23 cellular contexts compared by ENCODE assay signal in genomic region chr6:138864343-138864890, GRCh38.
"Had no signal": no experiment of that assay in that cellular context is flagged by ENCODE, and none has a peak within 500 bp of the region (broad histone marks: within the 10 kb centered on the region; RNA-seq: fewer than 3 reads in every experiment).

No MANE protein-coding gene starts in this region.

- H3K27me3 ChIP-seq: left lung, upper lobe of right lung had no signal

- H3K27ac ChIP-seq: upper lobe of right lung had no signal

- H3K4me1 Mint-ChIP-seq: activated naive CD8-positive, alpha-beta T cell treated with anti-CD3 and anti-CD28 coated beads for 36 hours had no signal

- H3K4me3 Mint-ChIP-seq: activated naive CD8-positive, alpha-beta T cell treated with anti-CD3 and anti-CD28 coated beads for 36 hours; activated T-cell treated with anti-CD3 and anti-CD28 coated beads, Interleukin-2, amount 50 U/mL, for 4 hours; endodermal cell; memory B cell; naive B cell; neural crest cell; T-helper 1 cell treated with Interleukin-12 subunit alpha and Interleukin-12 subunit beta and Interleukin-4 antibody, amounts not matched to agents 30 μg/mL and 1 μg/mL, for 36 hours; WTC11 had no signal

- H3K4me3 ChIP-seq: left lung, upper lobe of right lung had no signal

- H3K27me3 Mint-ChIP-seq: memory B cell had no signal

- H3K36me3 ChIP-seq: left lung, upper lobe of right lung had no signal

- ATAC-seq: activated T-cell treated with anti-CD3 and anti-CD28 coated beads, Interleukin-2, amount 50 U/mL, for 4 hours; stimulated activated naive CD8-positive, alpha-beta T cell treated with anti-CD3 and anti-CD28 coated beads, Interleukin-15, Interleukin-2, amounts not matched to agents 100 U/mL and 50 U/mL, for 24 hours; upper lobe of right lung; WTC11 had no signal

- DNase-seq: activated CD8-positive, alpha-beta memory T cell treated with anti-CD3 and anti-CD28 coated beads for 24 hours; activated CD8-positive, alpha-beta memory T cell treated with anti-CD3 and anti-CD28 coated beads, Interleukin-2, amount 50 U/mL, for 48 hours; activated naive CD4-positive, alpha-beta T cell treated with Interleukin-2 at 50 U/mL for 16 hours; activated naive CD8-positive, alpha-beta T cell treated with anti-CD3 and anti-CD28 coated beads for 36 hours; activated T-cell treated with anti-CD3 and anti-CD28 coated beads, Interleukin-2, amount 50 U/mL, for 4 hours; amniotic stem cell; cortex of kidney; endodermal cell; hippocampal formation; kidney glomerular epithelial cell; left lung; naive B cell; posterior cingulate gyrus; stimulated activated CD4-positive, alpha-beta T cell treated with anti-CD3 and anti-CD28 coated beads, Interleukin-12 subunit alpha, Interleukin-12 subunit beta, amount 100 ng/mL, for 4 hours; stimulated activated CD4-positive, alpha-beta T cell treated with anti-CD3 and anti-CD28 coated beads, Interleukin-4, amount 100 ng/mL, for 4 hours; stimulated activated naive CD8-positive, alpha-beta T cell treated with anti-CD3 and anti-CD28 coated beads, Interleukin-15, Interleukin-2, amounts not matched to agents 100 U/mL and 50 U/mL, for 24 hours; T1000; upper lobe of right lung had no signal

- H3K4me1 ChIP-seq: left lung, upper lobe of right lung had no signal

- H3K9me3 Mint-ChIP-seq: activated naive CD8-positive, alpha-beta T cell treated with anti-CD3 and anti-CD28 coated beads for 36 hours; activated T-cell treated with anti-CD3 and anti-CD28 coated beads, Interleukin-2, amount 50 U/mL, for 4 hours; activated T-helper 2 cell treated with anti-CD3 and anti-CD28 coated beads, Interferon-gamma antibody, Interleukin-2, Interleukin-4, amounts not matched to agents 10 μg/mL and 5 μg/mL and 100 μg/mL, durations not matched to agents 14 hours and 24 hours and 36 hours; endodermal cell; memory B cell; T-helper 1 cell treated with Interleukin-12 subunit alpha and Interleukin-12 subunit beta and Interleukin-4 antibody, amounts not matched to agents 30 μg/mL and 1 μg/mL, for 36 hours; WTC11 had no signal

- H3K27ac Mint-ChIP-seq: activated naive CD8-positive, alpha-beta T cell treated with anti-CD3 and anti-CD28 coated beads for 36 hours; activated T-helper 2 cell treated with anti-CD3 and anti-CD28 coated beads, Interferon-gamma antibody, Interleukin-2, Interleukin-4, amounts not matched to agents 10 μg/mL and 5 μg/mL and 100 μg/mL, durations not matched to agents 14 hours and 24 hours and 36 hours; endodermal cell; memory B cell; naive B cell; T-helper 1 cell treated with Interleukin-12 subunit alpha and Interleukin-12 subunit beta and Interleukin-4 antibody, amounts not matched to agents 30 μg/mL and 1 μg/mL, for 36 hours; WTC11 had no signal

- H3K9me3 ChIP-seq: left lung, upper lobe of right lung had no signal

- H3K36me3 Mint-ChIP-seq: activated naive CD8-positive, alpha-beta T cell treated with anti-CD3 and anti-CD28 coated beads for 36 hours; memory B cell; naive B cell; WTC11 had no signal
